In the genomic region with DNA sequence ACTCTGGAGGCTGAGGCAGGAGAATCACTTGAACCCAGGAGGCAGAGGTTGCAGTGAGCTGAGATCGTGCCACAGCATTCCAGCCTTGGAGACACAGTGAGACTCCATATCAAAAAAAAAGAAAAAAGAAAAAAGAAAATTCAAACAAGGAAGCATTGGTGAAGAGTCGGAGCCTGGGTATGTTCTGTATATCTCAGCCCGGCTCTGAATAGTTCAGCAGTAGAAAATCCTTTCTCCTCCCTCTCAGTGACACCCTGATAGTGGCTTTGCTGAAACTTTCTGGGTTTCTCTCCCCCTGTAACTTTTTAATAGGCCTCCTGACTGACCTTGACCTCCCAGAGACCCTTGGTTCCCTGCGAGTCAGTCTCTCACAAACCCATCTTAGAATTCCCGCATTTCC, we compare ENCODE assay signal across 24 cellular contexts.
"Had no signal": no experiment of that assay in that cellular context is flagged by ENCODE, and none has a peak within 500 bp of the region (broad histone marks: within the 10 kb centered on the region; RNA-seq: fewer than 3 reads in every experiment).

No MANE protein-coding gene starts in this region.

- H3K9me3 Mint-ChIP-seq: immature natural killer cell; stimulated activated naive CD8-positive, alpha-beta T cell treated with anti-CD3 and anti-CD28 coated beads, Interleukin-15, Interleukin-2, amounts not matched to agents 100 ng/mL and 50 ng/mL, for 24 hours had no signal

- FAIRE-seq: endometrium had no signal

- H3K27me3 Mint-ChIP-seq: progenitor cell of endocrine pancreas; stimulated activated naive B cell treated with anti-CD40 and anti-IgM and Interleukin-4, amounts not matched to agents 10 μg/mL and 1 μg/mL and 100 μg/mL, for 72 hours had no signal

- H3K27ac Mint-ChIP-seq: effector memory CD8-positive, alpha-beta T cell; immature natural killer cell; naive thymus-derived CD8-positive, alpha-beta T cell; progenitor cell of endocrine pancreas; stimulated activated naive B cell treated with anti-CD40 and anti-IgM and Interleukin-4, amounts not matched to agents 10 μg/mL and 1 μg/mL and 100 μg/mL, for 72 hours; stimulated activated naive CD8-positive, alpha-beta T cell treated with anti-CD3 and anti-CD28 coated beads, Interleukin-15, Interleukin-2, amounts not matched to agents 100 ng/mL and 50 ng/mL, for 24 hours had no signal

- H2AFZ ChIP-seq: parathyroid adenoma had no signal

- H3K27ac ChIP-seq: esophagus squamous epithelium, heart right ventricle, lower lobe of right lung, parathyroid adenoma, right atrium auricular region, sigmoid colon, suprapubic skin had no signal

- H3K4me1 ChIP-seq: lower lobe of right lung, parathyroid adenoma, right atrium auricular region, sigmoid colon, suprapubic skin had no signal

- H3K4me1 Mint-ChIP-seq: stimulated activated naive B cell treated with anti-CD40 and anti-IgM and Interleukin-4, amounts not matched to agents 10 μg/mL and 1 μg/mL and 100 μg/mL, for 72 hours had no signal

- H3K36me3 Mint-ChIP-seq: naive thymus-derived CD8-positive, alpha-beta T cell; stimulated activated naive B cell treated with anti-CD40 and anti-IgM and Interleukin-4, amounts not matched to agents 10 μg/mL and 1 μg/mL and 100 μg/mL, for 72 hours had no signal

- DNase-seq: cerebellar nuclear complex; cortex of kidney; effector memory CD8-positive, alpha-beta T cell; erythroblast; esophagus squamous epithelium; foreskin melanocyte; glutamatergic neuron; heart right ventricle; hypothalamus; immature natural killer cell; islet precursor cell; kidney glomerular epithelial cell; left ventricle myocardium superior; lower lobe of right lung; naive thymus-derived CD8-positive, alpha-beta T cell; sigmoid colon; stimulated activated naive B cell treated with anti-CD40 and anti-IgM and Interleukin-4, amounts not matched to agents 10 μg/mL and 1 μg/mL and 100 μg/mL, for 72 hours had no signal

- H3K4me3 ChIP-seq: esophagus squamous epithelium, heart right ventricle, lower lobe of right lung, right atrium auricular region, sigmoid colon, suprapubic skin had no signal

- H3K9me3 ChIP-seq: esophagus squamous epithelium, heart right ventricle, lower lobe of right lung, right atrium auricular region, suprapubic skin had no signal

- H3K79me2 ChIP-seq: parathyroid adenoma had no signal

- H3K4me3 Mint-ChIP-seq: effector memory CD8-positive, alpha-beta T cell; immature natural killer cell; naive thymus-derived CD8-positive, alpha-beta T cell; neural crest cell; stimulated activated naive B cell treated with anti-CD40 and anti-IgM and Interleukin-4, amounts not matched to agents 10 μg/mL and 1 μg/mL and 100 μg/mL, for 72 hours; stimulated activated naive CD8-positive, alpha-beta T cell treated with anti-CD3 and anti-CD28 coated beads, Interleukin-15, Interleukin-2, amounts not matched to agents 100 ng/mL and 50 ng/mL, for 24 hours had no signal

- H3K36me3 ChIP-seq: esophagus squamous epithelium, heart right ventricle, lower lobe of right lung, right atrium auricular region, sigmoid colon, suprapubic skin had no signal

- H3K27me3 ChIP-seq: esophagus squamous epithelium, heart right ventricle, right atrium auricular region, sigmoid colon, suprapubic skin had no signal

- ATAC-seq: effector memory CD8-positive, alpha-beta T cell; naive thymus-derived CD8-positive, alpha-beta T cell; stimulated activated naive B cell treated with anti-CD40 and anti-IgM and Interleukin-4, amounts not matched to agents 10 μg/mL and 1 μg/mL and 100 μg/mL, for 72 hours had no signal
